10 cellular contexts compared by ENCODE assay signal in genomic region chr2:134576478-134576877, GRCh38.
"Had no signal": no experiment of that assay in that cellular context is flagged by ENCODE, and none has a peak within 500 bp of the region (broad histone marks: within the 10 kb centered on the region; RNA-seq: fewer than 3 reads in every experiment).

No MANE protein-coding gene starts in this region.

- H3K4me3 ChIP-seq: cardiac muscle cell, heart right ventricle, thyroid gland had no signal

- H3K27ac Mint-ChIP-seq: activated CD4-positive, alpha-beta memory T cell treated with anti-CD3 and anti-CD28 coated beads, Interleukin-2, amount 10 ng/mL, durations not matched to agents 7 days and 5 days; T-helper 1 cell treated with Interleukin-12 subunit alpha and Interleukin-12 subunit beta and Interleukin-4 antibody, amounts not matched to agents 30 μg/mL and 1 μg/mL, for 36 hours had no signal

- ATAC-seq: heart right ventricle, right cardiac atrium had no signal

- H3K27me3 ChIP-seq: cardiac muscle cell, heart right ventricle, neutrophil, thyroid gland had no signal

- H3K27ac ChIP-seq: cardiac muscle cell, heart right ventricle, neutrophil, thyroid gland had no signal

- H3K9me3 ChIP-seq: heart right ventricle, neutrophil, thyroid gland had no signal

- H3K4me3 Mint-ChIP-seq: activated CD4-positive, alpha-beta memory T cell treated with anti-CD3 and anti-CD28 coated beads, Interleukin-2, amount 10 ng/mL, durations not matched to agents 7 days and 5 days; T-helper 1 cell treated with Interleukin-12 subunit alpha and Interleukin-12 subunit beta and Interleukin-4 antibody, amounts not matched to agents 30 μg/mL and 1 μg/mL, for 36 hours had no signal

- DNase-seq: activated CD4-positive, alpha-beta memory T cell treated with anti-CD3 and anti-CD28 coated beads, Interleukin-2, amount 10 ng/mL, durations not matched to agents 7 days and 5 days; activated CD4-positive, CD25-positive, alpha-beta regulatory T cell; activated CD8-positive, alpha-beta memory T cell treated with anti-CD3 and anti-CD28 coated beads, Interleukin-2, amount 50 U/mL, for 48 hours; heart right ventricle; right cardiac atrium; small intestine; thyroid gland had no signal

- H3K36me3 ChIP-seq: cardiac muscle cell, heart right ventricle, neutrophil, thyroid gland had no signal

- H3K9me3 Mint-ChIP-seq: activated CD4-positive, alpha-beta memory T cell treated with anti-CD3 and anti-CD28 coated beads, Interleukin-2, amount 10 ng/mL, durations not matched to agents 7 days and 5 days; T-helper 1 cell treated with Interleukin-12 subunit alpha and Interleukin-12 subunit beta and Interleukin-4 antibody, amounts not matched to agents 30 μg/mL and 1 μg/mL, for 36 hours had no signal

- H3K4me1 ChIP-seq: thyroid gland had no signal
